1 cellular context compared by ENCODE assay signal in the genomic region with DNA sequence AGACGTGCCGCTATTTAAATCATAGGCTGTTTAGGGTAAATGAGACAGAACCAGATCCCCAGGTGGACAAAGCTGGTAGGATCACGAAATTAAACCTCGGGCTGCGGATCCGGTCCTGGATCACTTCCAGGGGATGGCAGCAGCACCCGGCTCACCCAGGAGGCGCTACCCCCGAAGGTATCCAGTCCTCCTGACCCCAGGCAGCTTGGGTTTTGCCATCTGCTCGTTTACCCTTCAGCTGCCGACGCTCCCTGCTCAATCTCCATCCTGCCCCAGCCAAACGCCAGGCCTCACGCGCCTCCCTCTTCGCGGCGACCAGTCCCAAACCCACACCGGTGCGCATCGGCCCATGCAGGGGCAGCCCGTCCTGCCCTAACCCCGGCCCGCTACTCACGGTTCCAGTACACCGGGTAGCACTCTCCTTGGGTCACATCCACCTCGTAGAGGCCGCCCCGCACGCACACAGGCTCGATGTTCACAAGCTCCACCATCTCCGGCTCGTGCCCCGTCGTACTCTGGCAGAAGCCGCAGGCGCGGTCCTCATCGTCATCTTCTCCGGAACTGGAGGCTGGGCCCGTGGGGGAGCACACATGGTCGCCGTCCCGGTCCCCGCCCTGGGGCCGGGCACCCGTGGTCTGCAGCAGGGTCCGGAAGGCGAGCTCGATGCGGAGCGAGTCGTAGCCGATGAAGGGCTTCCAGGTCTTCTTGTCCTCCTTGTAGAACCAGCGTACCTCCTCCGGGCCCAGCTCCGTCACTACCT.
TF ChIP-seq lines count a peak whose summit lies in the region.

No MANE protein-coding gene starts in this region.

TF ChIP-seq in HepG2, 621 proteins besides CTCF, POLR2A, EP300 and RAD21 (continued from another document and continues in another):
- TF ChIP-seq SNAPC5 (CRISPR knock-in tag; IDR thresholded peaks at IDR 0.05; ENCODE audit: borderline replicate concordance) (no peak), ZBED4 (CRISPR knock-in tag; IDR thresholded peaks at IDR 0.05; ENCODE audit: borderline replicate concordance) (no peak), ATF2 (CRISPR knock-in tag; IDR thresholded peaks at IDR 0.05) (no peak), ATF6 (CRISPR knock-in tag; conservative IDR thresholded peaks at IDR 0.05) (no peak), GPN1 (CRISPR knock-in tag; IDR thresholded peaks at IDR 0.05; ENCODE audit: borderline replicate concordance) (no peak), ZEB1 (IDR thresholded peaks at IDR 0.05; ENCODE audit: insufficient replicate concordance, low read depth) (no peak), ZNF761 (CRISPR knock-in tag; conservative IDR thresholded peaks at IDR 0.05) (no peak), HDAC2 (CRISPR knock-in tag; IDR thresholded peaks at IDR 0.05) (0 out of 2 replicates have a peak, but pooled peaks have one; percentile 12), RARA (CRISPR knock-in tag; IDR thresholded peaks at IDR 0.05) (no peak), TEF (CRISPR knock-in tag; IDR thresholded peaks at IDR 0.05) (no peak), ZBTB37 (CRISPR knock-in tag; IDR thresholded peaks at IDR 0.05) (no peak), KLF16 (CRISPR knock-in tag; IDR thresholded peaks at IDR 0.05) (0 out of 4 replicates have a peak, but pooled peaks of 1 of the 2 experiments have one; percentile 11), ZNF547 (CRISPR knock-in tag; IDR thresholded peaks at IDR 0.05) (no peak), ZGPAT (CRISPR knock-in tag; IDR thresholded peaks at IDR 0.05) (no peak; the same call in 1 of the 2 replicates), ZNF772 (CRISPR knock-in tag; IDR thresholded peaks at IDR 0.05) (peak; percentile 16; the same call in 1 of the 2 replicates), JDP2 (CRISPR knock-in tag; IDR thresholded peaks at IDR 0.05; ENCODE audit: borderline replicate concordance) (no peak), PLRG1 (conservative IDR thresholded peaks at IDR 0.05) (no peak), RBM39 (IDR thresholded peaks at IDR 0.05; ENCODE audit: low read depth, low read length, poor library complexity, severe bottlenecking) (peak; percentile 47), XBP1 (CRISPR knock-in tag; IDR thresholded peaks at IDR 0.05) (no peak)
- TF ChIP-seq, protein P1, sequence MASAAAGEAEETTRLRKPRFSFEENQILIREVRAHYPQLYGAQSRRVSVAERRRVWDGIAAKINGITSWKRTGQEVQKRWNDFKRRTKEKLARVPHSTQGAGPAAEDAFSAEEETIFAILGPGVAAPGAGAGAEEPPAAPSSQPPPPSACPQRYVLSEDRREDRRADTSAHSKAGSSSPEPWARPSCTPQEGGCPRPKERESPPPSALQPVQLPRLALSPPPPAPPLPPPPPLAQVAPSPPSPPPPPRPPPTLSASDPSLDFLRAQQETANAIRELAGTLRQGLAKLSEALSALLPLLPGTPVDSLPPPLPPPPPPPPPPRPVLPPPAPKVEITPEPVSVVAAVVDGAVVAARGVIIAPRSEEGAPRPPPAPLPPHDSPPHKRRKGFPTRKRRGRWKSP (CRISPR knock-in tag; IDR thresholded peaks at IDR 0.05), result no peak
- TF ChIP-seq, protein P2, sequence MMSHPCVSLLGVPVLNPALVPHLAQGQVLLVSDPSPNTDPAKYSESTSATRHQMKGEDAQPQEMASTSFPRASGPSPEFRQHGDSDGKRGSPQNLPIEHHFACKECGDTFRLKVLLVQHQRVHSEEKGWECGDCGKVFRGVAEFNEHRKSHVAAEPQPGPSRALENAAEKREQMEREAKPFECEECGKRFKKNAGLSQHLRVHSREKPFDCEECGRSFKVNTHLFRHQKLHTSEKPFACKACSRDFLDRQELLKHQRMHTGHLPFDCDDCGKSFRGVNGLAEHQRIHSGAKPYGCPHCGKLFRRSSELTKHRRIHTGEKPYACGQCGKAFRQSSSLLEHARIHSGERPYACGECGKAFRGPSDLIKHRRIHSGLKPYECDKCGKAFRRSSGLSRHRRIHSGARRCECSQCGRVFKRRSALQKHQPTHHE (CRISPR knock-in tag; IDR thresholded peaks at IDR 0.05; ENCODE audit: borderline replicate concordance), result 0 out of 2 replicates have a peak, but pooled peaks have one; percentile 14
- TF ChIP-seq, protein P3, sequence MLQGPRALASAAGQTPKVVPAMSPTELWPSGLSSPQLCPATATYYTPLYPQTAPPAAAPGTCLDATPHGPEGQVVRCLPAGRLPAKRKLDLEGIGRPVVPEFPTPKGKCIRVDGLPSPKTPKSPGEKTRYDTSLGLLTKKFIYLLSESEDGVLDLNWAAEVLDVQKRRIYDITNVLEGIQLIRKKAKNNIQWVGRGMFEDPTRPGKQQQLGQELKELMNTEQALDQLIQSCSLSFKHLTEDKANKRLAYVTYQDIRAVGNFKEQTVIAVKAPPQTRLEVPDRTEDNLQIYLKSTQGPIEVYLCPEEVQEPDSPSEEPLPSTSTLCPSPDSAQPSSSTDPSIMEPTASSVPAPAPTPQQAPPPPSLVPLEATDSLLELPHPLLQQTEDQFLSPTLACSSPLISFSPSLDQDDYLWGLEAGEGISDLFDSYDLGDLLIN (CRISPR knock-in tag; IDR thresholded peaks at IDR 0.05; ENCODE audit: borderline replicate concordance), result no peak
- TF ChIP-seq, protein P4, sequence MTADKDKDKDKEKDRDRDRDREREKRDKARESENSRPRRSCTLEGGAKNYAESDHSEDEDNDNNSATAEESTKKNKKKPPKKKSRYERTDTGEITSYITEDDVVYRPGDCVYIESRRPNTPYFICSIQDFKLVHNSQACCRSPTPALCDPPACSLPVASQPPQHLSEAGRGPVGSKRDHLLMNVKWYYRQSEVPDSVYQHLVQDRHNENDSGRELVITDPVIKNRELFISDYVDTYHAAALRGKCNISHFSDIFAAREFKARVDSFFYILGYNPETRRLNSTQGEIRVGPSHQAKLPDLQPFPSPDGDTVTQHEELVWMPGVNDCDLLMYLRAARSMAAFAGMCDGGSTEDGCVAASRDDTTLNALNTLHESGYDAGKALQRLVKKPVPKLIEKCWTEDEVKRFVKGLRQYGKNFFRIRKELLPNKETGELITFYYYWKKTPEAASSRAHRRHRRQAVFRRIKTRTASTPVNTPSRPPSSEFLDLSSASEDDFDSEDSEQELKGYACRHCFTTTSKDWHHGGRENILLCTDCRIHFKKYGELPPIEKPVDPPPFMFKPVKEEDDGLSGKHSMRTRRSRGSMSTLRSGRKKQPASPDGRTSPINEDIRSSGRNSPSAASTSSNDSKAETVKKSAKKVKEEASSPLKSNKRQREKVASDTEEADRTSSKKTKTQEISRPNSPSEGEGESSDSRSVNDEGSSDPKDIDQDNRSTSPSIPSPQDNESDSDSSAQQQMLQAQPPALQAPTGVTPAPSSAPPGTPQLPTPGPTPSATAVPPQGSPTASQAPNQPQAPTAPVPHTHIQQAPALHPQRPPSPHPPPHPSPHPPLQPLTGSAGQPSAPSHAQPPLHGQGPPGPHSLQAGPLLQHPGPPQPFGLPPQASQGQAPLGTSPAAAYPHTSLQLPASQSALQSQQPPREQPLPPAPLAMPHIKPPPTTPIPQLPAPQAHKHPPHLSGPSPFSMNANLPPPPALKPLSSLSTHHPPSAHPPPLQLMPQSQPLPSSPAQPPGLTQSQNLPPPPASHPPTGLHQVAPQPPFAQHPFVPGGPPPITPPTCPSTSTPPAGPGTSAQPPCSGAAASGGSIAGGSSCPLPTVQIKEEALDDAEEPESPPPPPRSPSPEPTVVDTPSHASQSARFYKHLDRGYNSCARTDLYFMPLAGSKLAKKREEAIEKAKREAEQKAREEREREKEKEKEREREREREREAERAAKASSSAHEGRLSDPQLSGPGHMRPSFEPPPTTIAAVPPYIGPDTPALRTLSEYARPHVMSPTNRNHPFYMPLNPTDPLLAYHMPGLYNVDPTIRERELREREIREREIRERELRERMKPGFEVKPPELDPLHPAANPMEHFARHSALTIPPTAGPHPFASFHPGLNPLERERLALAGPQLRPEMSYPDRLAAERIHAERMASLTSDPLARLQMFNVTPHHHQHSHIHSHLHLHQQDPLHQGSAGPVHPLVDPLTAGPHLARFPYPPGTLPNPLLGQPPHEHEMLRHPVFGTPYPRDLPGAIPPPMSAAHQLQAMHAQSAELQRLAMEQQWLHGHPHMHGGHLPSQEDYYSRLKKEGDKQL (CRISPR knock-in tag; IDR thresholded peaks at IDR 0.05; ENCODE audit: low read depth), result no peak
- TF ChIP-seq, protein P5, sequence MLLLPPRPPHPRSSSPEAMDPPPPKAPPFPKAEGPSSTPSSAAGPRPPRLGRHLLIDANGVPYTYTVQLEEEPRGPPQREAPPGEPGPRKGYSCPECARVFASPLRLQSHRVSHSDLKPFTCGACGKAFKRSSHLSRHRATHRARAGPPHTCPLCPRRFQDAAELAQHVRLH (CRISPR knock-in tag; IDR thresholded peaks at IDR 0.05; ENCODE audit: borderline replicate concordance, low read depth), result peak; percentile 39; the same call in 1 of the 2 replicates
- TF ChIP-seq, protein P6, sequence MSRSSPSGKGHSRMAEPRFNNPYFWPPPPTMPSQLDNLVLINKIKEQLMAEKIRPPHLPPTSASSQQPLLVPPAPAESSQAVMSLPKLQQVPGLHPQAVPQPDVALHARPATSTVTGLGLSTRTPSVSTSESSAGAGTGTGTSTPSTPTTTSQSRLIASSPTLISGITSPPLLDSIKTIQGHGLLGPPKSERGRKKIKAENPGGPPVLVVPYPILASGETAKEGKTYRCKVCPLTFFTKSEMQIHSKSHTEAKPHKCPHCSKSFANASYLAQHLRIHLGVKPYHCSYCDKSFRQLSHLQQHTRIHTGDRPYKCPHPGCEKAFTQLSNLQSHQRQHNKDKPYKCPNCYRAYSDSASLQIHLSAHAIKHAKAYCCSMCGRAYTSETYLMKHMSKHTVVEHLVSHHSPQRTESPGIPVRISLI (CRISPR knock-in tag; IDR thresholded peaks at IDR 0.05; ENCODE audit: borderline replicate concordance), result no peak
